In the genomic region with DNA sequence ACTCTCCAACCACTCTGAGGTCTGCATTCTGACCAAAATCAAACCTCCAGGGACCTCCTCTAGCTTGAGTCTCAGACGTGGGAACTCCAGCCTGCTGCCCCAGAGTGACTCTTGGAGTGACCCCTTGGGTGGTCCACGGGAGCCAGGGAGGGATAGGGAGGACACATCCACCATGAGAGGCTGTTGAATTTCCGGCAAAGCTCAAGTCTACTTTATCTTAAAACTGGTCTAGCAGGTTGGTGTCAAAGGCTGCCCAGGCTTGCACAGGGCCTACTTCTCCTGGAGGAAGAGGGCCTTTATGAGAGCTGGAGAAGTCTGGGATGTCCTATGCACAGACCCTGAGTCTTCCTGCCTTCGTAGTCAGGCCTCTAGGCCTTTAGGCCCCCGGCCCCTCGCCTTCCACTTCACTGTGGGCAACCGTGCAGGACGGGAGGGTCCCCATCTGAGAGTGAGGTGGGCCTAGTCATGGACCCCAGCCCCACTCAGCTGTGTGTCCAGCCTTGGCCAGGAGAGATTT, we compare ENCODE assay signal across 1 cellular context.
TF ChIP-seq lines count a peak whose summit lies in the region.

No MANE protein-coding gene starts in this region.

TF ChIP-seq in K562, 482 proteins besides CTCF, POLR2A, EP300 and RAD21:
- TF ChIP-seq EP400 (IDR thresholded peaks at IDR 0.05) (no peak), ZFX (CRISPR knock-in tag; IDR thresholded peaks at IDR 0.05) (0 out of 2 replicates have a peak, but pooled peaks have one; percentile 15), BACH1 (tag; IDR thresholded peaks at IDR 0.05) (no peak), ZBTB7A (IDR thresholded peaks at IDR 0.05; ENCODE audit: borderline replicate concordance, control insufficient read depth, low read depth, low read length) (0 out of 2 replicates have a peak, but pooled peaks have one; percentile 14)
